ENCODE assay signal across 24 cellular contexts in the genomic region with DNA sequence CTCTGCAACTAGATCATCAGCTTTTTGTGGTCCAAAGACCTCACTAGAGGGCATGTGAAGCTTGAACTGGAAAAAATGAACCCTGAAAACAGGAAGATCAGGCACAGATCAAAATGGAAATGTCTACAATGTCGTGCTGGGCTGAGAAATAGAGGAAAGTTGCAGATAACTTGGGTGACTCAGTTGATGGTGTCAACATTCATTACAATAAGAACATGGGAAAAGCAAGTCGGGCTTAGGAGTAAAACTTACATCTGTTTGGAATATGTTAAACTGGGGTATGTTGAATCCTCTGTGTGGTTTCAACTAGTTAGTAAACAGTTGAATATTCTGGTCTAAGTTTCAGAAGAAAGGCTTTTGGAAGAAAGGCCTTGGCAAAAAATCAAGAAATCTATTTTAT.
"Had no signal": no experiment of that assay in that cellular context is flagged by ENCODE, and none has a peak within 500 bp of the region (broad histone marks: within the 10 kb centered on the region; RNA-seq: fewer than 3 reads in every experiment).

No MANE protein-coding gene starts in this region.

- H3K27ac ChIP-seq: hepatocyte, sigmoid colon, stomach, suprapubic skin, tibial nerve, WERI-Rb-1 had no signal

- H3K9me3 Mint-ChIP-seq: activated naive CD4-positive, alpha-beta T cell treated with anti-CD3 and anti-CD28 coated beads for 36 hours; activated naive CD8-positive, alpha-beta T cell treated with anti-CD3 and anti-CD28 coated beads, Interleukin-2, amount 10 ng/mL, durations not matched to agents 7 days and 5 days had no signal

- ATAC-seq: left ventricle myocardium superior; stimulated activated memory B cell treated with anti-CD40 and anti-IgM and Interleukin-4, amounts not matched to agents 10 μg/mL and 1 μg/mL and 100 μg/mL, for 72 hours had no signal

- H3K4me1 Mint-ChIP-seq: activated naive CD8-positive, alpha-beta T cell treated with anti-CD3 and anti-CD28 coated beads, Interleukin-2, amount 10 ng/mL, durations not matched to agents 7 days and 5 days had no signal

- H3K4me3 ChIP-seq: hepatocyte, sigmoid colon, smooth muscle cell, stomach, suprapubic skin, tibial nerve had no signal

- H3K4me2 ChIP-seq: hepatocyte, smooth muscle cell had no signal

- H3K79me2 ChIP-seq: hepatocyte had no signal

- H3K27me3 Mint-ChIP-seq: activated naive CD8-positive, alpha-beta T cell treated with anti-CD3 and anti-CD28 coated beads, Interleukin-2, amount 10 ng/mL, durations not matched to agents 7 days and 5 days; brain; dendritic cell treated with granulocyte-macrophage colony-stimulating factor and Interleukin-4, amounts not matched to agents 40 ng/mL and 50 ng/mL, for 4 days; stimulated activated memory B cell treated with anti-CD40 and anti-IgM and Interleukin-4, amounts not matched to agents 10 μg/mL and 1 μg/mL and 100 μg/mL, for 72 hours had no signal

- H3K9me3 ChIP-seq: sigmoid colon, stomach, suprapubic skin, tibial nerve had no signal

- H3K27ac Mint-ChIP-seq: activated naive CD4-positive, alpha-beta T cell treated with anti-CD3 and anti-CD28 coated beads for 36 hours; activated naive CD8-positive, alpha-beta T cell treated with anti-CD3 and anti-CD28 coated beads, Interleukin-2, amount 10 ng/mL, durations not matched to agents 7 days and 5 days; dendritic cell treated with granulocyte-macrophage colony-stimulating factor and Interleukin-4, amounts not matched to agents 40 ng/mL and 50 ng/mL, for 4 days; stimulated activated memory B cell treated with anti-CD40 and anti-IgM and Interleukin-4, amounts not matched to agents 10 μg/mL and 1 μg/mL and 100 μg/mL, for 72 hours had no signal

- H3K27me3 ChIP-seq: hepatocyte, sigmoid colon, stomach, suprapubic skin, tibial nerve had no signal

- H3K36me3 Mint-ChIP-seq: activated naive CD8-positive, alpha-beta T cell treated with anti-CD3 and anti-CD28 coated beads, Interleukin-2, amount 10 ng/mL, durations not matched to agents 7 days and 5 days; stimulated activated memory B cell treated with anti-CD40 and anti-IgM and Interleukin-4, amounts not matched to agents 10 μg/mL and 1 μg/mL and 100 μg/mL, for 72 hours had no signal

- DNase-seq: activated CD4-positive, alpha-beta T cell treated with anti-CD3 and anti-CD28 coated beads for 1 hour; activated CD4-positive, alpha-beta T cell treated with anti-CD3 and anti-CD28 coated beads, Interleukin-2, amount 50 U/mL, for 48 hours; activated effector memory CD4-positive, alpha-beta T cell treated with Interleukin-2 at 50 U/mL for 16 hours; activated naive CD4-positive, alpha-beta T cell treated with anti-CD3 and anti-CD28 coated beads for 36 hours; activated naive CD8-positive, alpha-beta T cell treated with anti-CD3 and anti-CD28 coated beads, Interleukin-2, amount 10 ng/mL, durations not matched to agents 7 days and 5 days; activated T-cell treated with anti-CD3 and anti-CD28 coated beads, Interleukin-2, amount 50 U/mL, for 48 hours; anterior cingulate cortex; effector CD4-positive, alpha-beta T cell; glutamatergic neuron; left ventricle myocardium superior; mammary epithelial cell; retina; sigmoid colon; stimulated activated CD4-positive, alpha-beta T cell treated with anti-CD3 and anti-CD28 coated beads, Interleukin-15, amount 100 ng/mL, for 24 hours; stomach; T-helper 1 cell; WERI-Rb-1 had no signal

- H3K4me3 Mint-ChIP-seq: activated naive CD4-positive, alpha-beta T cell treated with anti-CD3 and anti-CD28 coated beads for 36 hours; activated naive CD8-positive, alpha-beta T cell treated with anti-CD3 and anti-CD28 coated beads, Interleukin-2, amount 10 ng/mL, durations not matched to agents 7 days and 5 days; brain; dendritic cell treated with granulocyte-macrophage colony-stimulating factor and Interleukin-4, amounts not matched to agents 40 ng/mL and 50 ng/mL, for 4 days; stimulated activated memory B cell treated with anti-CD40 and anti-IgM and Interleukin-4, amounts not matched to agents 10 μg/mL and 1 μg/mL and 100 μg/mL, for 72 hours had no signal

- H3K4me1 ChIP-seq: sigmoid colon, stomach, suprapubic skin, tibial nerve had no signal

- H2AFZ ChIP-seq: hepatocyte had no signal

- H3K36me3 ChIP-seq: sigmoid colon, stomach, suprapubic skin, tibial nerve, WERI-Rb-1 had no signal
